Comparison of ENCODE assay signal across 15 cellular contexts in genomic region chr16:24686678-24687077, GRCh38. TPM values are rescaled to one million over a fixed set of nuclear protein-coding genes. Genes with fewer than 3 reads are reported as not detected.
DNase-seq lines count a peak whose midpoint lies in the region; ATAC-seq and TF ChIP-seq lines count a peak whose summit lies in the region.
"Had no signal": no experiment of that assay in that cellular context is flagged by ENCODE, and none has a peak within 500 bp of the region (broad histone marks: within the 10 kb centered on the region; RNA-seq: fewer than 3 reads in every experiment).

No MANE protein-coding gene starts in this region.

- H3K4me1 Mint-ChIP-seq in osteocyte (ENCODE audit: unreplicated experiment): peaks cover 30% of the 10 kb centered on the region

- H3K27ac Mint-ChIP-seq in osteocyte (ENCODE audit: unreplicated experiment): peak overlapping the region; percentile 98
- H3K27ac Mint-ChIP-seq: activated CD8-positive, alpha-beta T cell treated with anti-CD3 and anti-CD28 coated beads for 36 hours; effector memory CD8-positive, alpha-beta T cell had no signal

- H3K4me3 Mint-ChIP-seq in osteocyte (ENCODE audit: unreplicated experiment): no peak overlapping the region
- H3K4me3 Mint-ChIP-seq: activated CD8-positive, alpha-beta T cell treated with anti-CD3 and anti-CD28 coated beads for 36 hours; effector memory CD8-positive, alpha-beta T cell had no signal

- peak overlapping the region; percentile 58 for H3K4me2 ChIP-seq in fibroblast of lung (ENCODE audit: extremely low read depth, insufficient read depth, low read length)

- H3K27me3 Mint-ChIP-seq in osteocyte (ENCODE audit: unreplicated experiment): no peaks in the 10 kb centered on the region

- CTCF ChIA-PET in RWPE1 (lab: Yijun Ruan, JAX): interaction anchor here (0.6 kb wide), 1 partner anchor 986 kb away, joined by 3 read pairs; no protein-coding TSS in a partner anchor

- TF ChIP-seq CTCF in RWPE1 (conservative IDR thresholded peaks at IDR 0.05; ENCODE audit: low read depth): no peak
- TF ChIP-seq CTCF in fibroblast of lung (conservative IDR thresholded peaks at IDR 0.05 in 1 of 2, IDR thresholded peaks at IDR 0.05 in 1 of 2; ENCODE audit: low read depth in 1 of 2, low read length in 2 of 2): no peak
- no peak for TF ChIP-seq CTCF in osteocyte (IDR thresholded peaks at IDR 0.05)

- DNase-seq in RWPE1 (ENCODE audit: low spot score) (no peak), fibroblast of lung (ENCODE audit: low read depth in 2 of 2) (no peak), osteocyte (ENCODE audit: extremely low spot score, unreplicated experiment) (no peak), activated T-cell treated with anti-CD3 and anti-CD28 coated beads for 4 hours (no peak)
- DNase-seq: activated CD8-positive, alpha-beta T cell treated with anti-CD3 and anti-CD28 coated beads for 36 hours; activated effector memory CD4-positive, alpha-beta T cell treated with anti-CD3 and anti-CD28 coated beads, Interleukin-2, amount 50 U/mL, for 16 hours; effector memory CD8-positive, alpha-beta T cell; NCI-H2081 treated with DMSO at 0.1 percent for 48 hours; SHP77 treated with DMSO at 0.1 percent for 48 hours; stimulated activated naive CD8-positive, alpha-beta T cell treated with anti-CD3 and anti-CD28 coated beads, Interleukin-15, Interleukin-2, amounts not matched to agents 100 U/mL and 50 U/mL, for 24 hours had no signal

- no peaks in the 10 kb centered on the region for H3K36me3 ChIP-seq in ACC112 (ENCODE audit: insufficient read depth, low read length)
- no peaks in the 10 kb centered on the region for H3K36me3 ChIP-seq in fibroblast of lung (ENCODE audit: control insufficient read depth, insufficient read depth, low read length)

- H3K4me3 ChIP-seq in ACC112 (ENCODE audit: low read depth, low read length) (no peak overlapping the region), fibroblast of lung (replicated peaks in 1 of 4; ENCODE audit: control extremely low read depth in 1 of 4, insufficient read depth in 1 of 4, low read depth in 3 of 4, low read length in 4 of 4) (no peak overlapping the region)

- H3K27ac ChIP-seq in ACC112 (ENCODE audit: low read depth, low read length) (peak overlapping the region; percentile 79), RWPE1 (peak overlapping the region; percentile 66; the same call in 1 of the 2 replicates), fibroblast of lung (ENCODE audit: insufficient read depth, low read length) (peak overlapping the region; percentile 73)

- H3K36me3 Mint-ChIP-seq in osteocyte (ENCODE audit: unreplicated experiment): no peaks in the 10 kb centered on the region

- H3K27me3 ChIP-seq in ACC112 (ENCODE audit: insufficient read depth, low read length) (no peaks in the 10 kb centered on the region), fibroblast of lung (ENCODE audit: control insufficient read depth, insufficient read depth, low read length) (no peaks in the 10 kb centered on the region)

- POLR2A ChIA-PET in RWPE1 (lab: Yijun Ruan, JAX; ENCODE audit: low non-redundant PET): no interaction called here

- no peak overlapping the region for H3K9ac ChIP-seq in fibroblast of lung (ENCODE audit: insufficient read depth, low read length)

- H3K9me3 ChIP-seq in fibroblast of lung (ENCODE audit: control insufficient read depth, insufficient read depth, low read depth, low read length): no peaks in the 10 kb centered on the region

- no peaks in the 10 kb centered on the region for H3K79me2 ChIP-seq in ACC112 (ENCODE audit: control insufficient read depth, insufficient read depth, low read length, unreplicated experiment)
- H3K79me2 ChIP-seq in fibroblast of lung (ENCODE audit: control insufficient read depth, insufficient read depth, low read length): no peaks in the 10 kb centered on the region

- H3K4me1 ChIP-seq in ACC112 (ENCODE audit: control insufficient read depth, insufficient read depth, low read length, unreplicated experiment) (peaks cover 15% of the 10 kb centered on the region), fibroblast of lung (ENCODE audit: control insufficient read depth, extremely low read depth, insufficient read depth, low read length) (peaks cover 8% of the 10 kb centered on the region)

- H3K9me3 Mint-ChIP-seq in osteocyte (ENCODE audit: unreplicated experiment): no peaks in the 10 kb centered on the region
- H3K9me3 Mint-ChIP-seq: effector memory CD8-positive, alpha-beta T cell had no signal

- ATAC-seq in GM18502 (IDR thresholded peaks at IDR 0.05; ENCODE audit: poor library complexity, unreplicated experiment) (no peak), HG02610 (IDR thresholded peaks at IDR 0.05; ENCODE audit: unreplicated experiment) (no peak), GM21381 (IDR thresholded peaks at IDR 0.05; ENCODE audit: unreplicated experiment) (no peak)
- ATAC-seq: activated CD8-positive, alpha-beta T cell treated with anti-CD3 and anti-CD28 coated beads for 36 hours; effector memory CD8-positive, alpha-beta T cell; HCT116; stimulated activated naive CD8-positive, alpha-beta T cell treated with anti-CD3 and anti-CD28 coated beads, Interleukin-15, Interleukin-2, amounts not matched to agents 100 U/mL and 50 U/mL, for 24 hours had no signal

- H2AFZ ChIP-seq in ACC112 (ENCODE audit: low read length, unreplicated experiment): peak overlapping the region; percentile 37
- no peak overlapping the region for H2AFZ ChIP-seq in fibroblast of lung (ENCODE audit: low read length)

- H4K20me1 ChIP-seq in fibroblast of lung (ENCODE audit: control insufficient read depth, extremely low read depth, insufficient read depth, low read length): no peaks in the 10 kb centered on the region

RNA-seq across cellular contexts. Expression of gene TNRC6A, which starts 42.8 kb away (rescaled TPM):
- total RNA-seq in fibroblast of lung (37.0 and 49.4 TPM in 2 replicates), osteocyte (64.5 and 68.0 TPM in 2 replicates)
- polyA plus RNA-seq in fibroblast of lung: 51.5 and 52.2 TPM in 2 replicates
- polyA plus RNA-seq in fibroblast of lung (2012): 26.1 and 34.4 TPM in 2 replicates
- 63.7 and 65.6 TPM in 2 replicates for polyA minus RNA-seq in fibroblast of lung (ENCODE audit: low replicate concordance)
